Comparison of ENCODE assay signal across 2 cellular contexts in genomic region chr5:6241056-6241455, GRCh38.
DNase-seq lines count a peak whose midpoint lies in the region; ATAC-seq, FAIRE-seq and TF ChIP-seq lines count a peak whose summit lies in the region.
"Not testable (repeated sequence)": the region's sequence is repeated elsewhere in the genome, so short reads cannot be mapped to it uniquely, and the experiment has no call there.

No MANE protein-coding gene starts in this region.

- not testable (repeated sequence) for DNase-seq in K562 (ENCODE audit: extremely low read depth in 1 of 4, low spot score in 3 of 4); H1 (ENCODE audit: low read depth in 1 of 2, low spot score in 2 of 2)

- H3K36me3 ChIP-seq in K562 (ENCODE audit: control insufficient read depth, insufficient read depth, low read length); H1 (ENCODE audit: control insufficient read depth in 2 of 4, insufficient read depth in 4 of 4, low read length in 3 of 4): not testable (repeated sequence)

- H4K91ac ChIP-seq in H1 (replicated peaks; ENCODE audit: insufficient read length, low read length), result not testable (repeated sequence)

- H3K56ac ChIP-seq in H1 (replicated peaks; ENCODE audit: insufficient read length, low read depth, low read length), result peak overlapping the region; percentile 96

- H4K8ac ChIP-seq in H1 (ENCODE audit: extremely low read depth, insufficient read depth, low read length), result not testable (repeated sequence)

- H3K27ac ChIP-seq in K562 (ENCODE audit: extremely low read depth, low read depth, low read length); H1 (ENCODE audit: low read depth, low read length): not testable (repeated sequence)

- H2BK20ac ChIP-seq in H1 (ENCODE audit: low read length), result not testable (repeated sequence)

- H3K23me2 ChIP-seq in H1 (ENCODE audit: low read depth, low read length), result not testable (repeated sequence)

- not testable (repeated sequence) for H2AFZ ChIP-seq in K562 (ENCODE audit: low read depth, low read length); H1 (ENCODE audit: low read length)

- not testable (repeated sequence) for H2BK15ac ChIP-seq in H1 (ENCODE audit: low read length)

- not testable (repeated sequence) for H3K9ac ChIP-seq in K562 (ENCODE audit: insufficient read depth in 1 of 2, low read depth in 2 of 2, low read length in 2 of 2); H1 (replicated peaks in 1 of 4; ENCODE audit: extremely low read depth in 1 of 4, low read depth in 3 of 4, low read length in 3 of 4)

- H3K18ac ChIP-seq in H1 (ENCODE audit: extremely low read depth, low read length), result not testable (repeated sequence)

- H4K5ac ChIP-seq in H1 (ENCODE audit: insufficient read length, low read depth, low read length), result not testable (repeated sequence)

- not testable (repeated sequence) for H2BK12ac ChIP-seq in H1 (ENCODE audit: low read depth, low read length)

- TF ChIP-seq RAD21 in K562 (CRISPR knock-in tag; conservative IDR thresholded peaks at IDR 0.05 in 1 of 2, IDR thresholded peaks at IDR 0.05 in 1 of 2); H1 (IDR thresholded peaks at IDR 0.05 in 1 of 2, conservative IDR thresholded peaks at IDR 0.05 in 1 of 2; ENCODE audit: low read depth in 2 of 2, low read length in 2 of 2): not testable (repeated sequence)

- ATAC-seq in K562, result not testable (repeated sequence)

- BruUV-seq in K562 (replicated peaks; lab: Mats Ljungman, UMichigan), result not testable (repeated sequence)

- not testable (repeated sequence) for H3K4me1 ChIP-seq in K562 (replicated peaks in 1 of 2; ENCODE audit: control insufficient read depth in 2 of 2, insufficient read depth in 2 of 2, low read length in 2 of 2); H1 (replicated peaks in 1 of 4; ENCODE audit: control insufficient read depth in 3 of 4, insufficient read depth in 4 of 4, low read length in 3 of 4)

- not testable (repeated sequence) for H3K9me1 ChIP-seq in K562 (ENCODE audit: control insufficient read depth, insufficient read depth, low read length)

- H3K23ac ChIP-seq in H1 (ENCODE audit: insufficient read length), result not testable (repeated sequence)

- H2BK5ac ChIP-seq in H1 (ENCODE audit: low read depth, low read length), result not testable (repeated sequence)

- H3K9me3 ChIP-seq in K562 (replicated peaks; ENCODE audit: control insufficient read depth, insufficient read depth, low read depth, low read length); H1 (ENCODE audit: insufficient read depth in 2 of 2, low read depth in 1 of 2, low read length in 1 of 2): not testable (repeated sequence)

- not testable (repeated sequence) for H3K4ac ChIP-seq in H1 (replicated peaks; ENCODE audit: insufficient read length, low read depth, low read length)

- intact Hi-C loops in K562 (cut with micrococcal nuclease), result not testable (repeated sequence)

- not testable (repeated sequence) for H2AK5ac ChIP-seq in H1 (ENCODE audit: low read depth, low read length)

- H3K79me2 ChIP-seq in K562 (ENCODE audit: control insufficient read depth, insufficient read depth, low read length); H1 (ENCODE audit: control insufficient read depth in 1 of 2, insufficient read depth in 2 of 2, low read length in 2 of 2): not testable (repeated sequence)

- H3K79me1 ChIP-seq in H1 (ENCODE audit: low read depth, low read length), result not testable (repeated sequence)

- POLR2A ChIA-PET in K562 (lab: Yijun Ruan, JAX); H1 (lab: Charles Lee; ENCODE audit: partially characterized antibody): not testable (repeated sequence)

- H3K4me3 ChIP-seq in K562; H1 (ENCODE audit: extremely low read depth in 1 of 4, insufficient read depth in 2 of 4, low read depth in 3 of 4, low read length in 4 of 4): not testable (repeated sequence)

- TF ChIP-seq POLR2A in K562 (conservative IDR thresholded peaks at IDR 0.05); H1 (IDR thresholded peaks at IDR 0.05; ENCODE audit: control extremely low read depth in 1 of 2, low read depth in 2 of 2, low read length in 2 of 2): not testable (repeated sequence)

- TF ChIP-seq EP300 in K562 (IDR thresholded peaks at IDR 0.05; ENCODE audit: low read length); H1 (IDR thresholded peaks at IDR 0.05; ENCODE audit: borderline replicate concordance in 1 of 2, low read depth in 2 of 2, low read length in 2 of 2): not testable (repeated sequence)

- H3K4me2 ChIP-seq in K562 (ENCODE audit: insufficient read depth, low read length); H1 (ENCODE audit: insufficient read depth in 1 of 2, low read depth in 2 of 2, low read length in 2 of 2): not testable (repeated sequence)

- H4K20me1 ChIP-seq in K562 (replicated peaks; ENCODE audit: control insufficient read depth, insufficient read depth, low read length); H1 (replicated peaks in 1 of 2; ENCODE audit: control insufficient read depth in 1 of 2, insufficient read depth in 2 of 2, low read length in 2 of 2): not testable (repeated sequence)

- H3K14ac ChIP-seq in H1 (ENCODE audit: insufficient read length), result not testable (repeated sequence)

- CTCF ChIA-PET in K562 (lab: Yijun Ruan, JAX; ENCODE audit: low intra/inter-chr PET ratio); H1 (lab: Charles Lee; ENCODE audit: partially characterized antibody): not testable (repeated sequence)

- H3K27me3 ChIP-seq in K562 (ENCODE audit: control insufficient read depth in 2 of 2, insufficient read depth in 2 of 2, low read length in 2 of 2); H1 (replicated peaks in 1 of 4; ENCODE audit: control insufficient read depth in 3 of 4, extremely low read depth in 1 of 4, insufficient read depth in 3 of 4, low read length in 3 of 4): not testable (repeated sequence)

- not testable (repeated sequence) for FAIRE-seq in K562 (lab: Jason Lieb, UNC); H1 (lab: Jason Lieb, UNC)

- TF ChIP-seq CTCF in K562 (IDR thresholded peaks at IDR 0.05 in 2 of 3, conservative IDR thresholded peaks at IDR 0.05 in 1 of 3; ENCODE audit: insufficient read depth in 2 of 3, low read depth in 1 of 3, low read length in 3 of 3); H1 (IDR thresholded peaks at IDR 0.05; ENCODE audit: control extremely low read depth in 1 of 3, insufficient read depth in 1 of 3, low read depth in 1 of 3, low read length in 3 of 3): not testable (repeated sequence)

- in situ Hi-C loops in K562 (cut with MboI), result not testable (repeated sequence)

- not testable (repeated sequence) for H2BK120ac ChIP-seq in H1 (replicated peaks; ENCODE audit: low read depth, low read length)

TF ChIP-seq in K562, 482 proteins besides CTCF, POLR2A, EP300 and RAD21:
- peak; percentile 96 for TF ChIP-seq DACH1 (IDR thresholded peaks at IDR 0.05; ENCODE audit: partially characterized antibody)
- TF ChIP-seq ZBTB2 (IDR thresholded peaks at IDR 0.05), result 0 out of 2 replicates have a peak, but pooled peaks have one; percentile 41
TF ChIP-seq in K562: peak in this region for 2; not testable (repeated sequence) for 480.
